In genomic region chr4:39323836-39324235, GRCh38 we compare ENCODE assay signal across 13 cellular contexts. TPM values are rescaled to one million over a fixed set of nuclear protein-coding genes. Genes with fewer than 3 reads are reported as not detected.
A peak's percentile ranks its signal among the peaks of the same experiment; 100 is the strongest.
DNase-seq lines count a peak whose midpoint lies in the region; ATAC-seq, FAIRE-seq and TF ChIP-seq lines count a peak whose summit lies in the region.
"Had no signal": no experiment of that assay in that cellular context is flagged by ENCODE, and none has a peak within 500 bp of the region (broad histone marks: within the 10 kb centered on the region; RNA-seq: fewer than 3 reads in every experiment).

No MANE protein-coding gene starts in this region.

- H3K4me3 Mint-ChIP-seq in activated T-helper 17 cell treated with anti-CD3 and anti-CD28 coated beads, Interleukin-2, amount 50 U/mL, for 72 hours = no peak overlapping the region
- no peak overlapping the region for H3K4me3 Mint-ChIP-seq in endodermal cell
- H3K4me3 Mint-ChIP-seq: CD8-positive, alpha-beta T cell had no signal

- intact Hi-C loops in HepG2 (cut with micrococcal nuclease; ENCODE audit: unreplicated experiment) = no loop called here

- H3K9ac ChIP-seq in endodermal cell (ENCODE audit: extremely low read depth, low read length, poor library complexity, severe bottlenecking) (no peak overlapping the region), HepG2 (ENCODE audit: insufficient read depth, low read depth, low read length) (no peak overlapping the region)

- H3K36me3 ChIP-seq in endodermal cell (ENCODE audit: control insufficient read depth, insufficient read depth, low read length) (peaks cover 59% of the 10 kb centered on the region), HepG2 (replicated peaks in 1 of 2; ENCODE audit: control insufficient read depth in 1 of 2, insufficient read depth in 2 of 2, low read length in 2 of 2) (peaks cover 2 to 68% of the 10 kb centered on the region in 2 experiments)

- H3K4me3 ChIP-seq in endodermal cell (ENCODE audit: low read length) = no peak overlapping the region
- no peak overlapping the region for H3K4me3 ChIP-seq in HepG2 (replicated peaks in 1 of 3; ENCODE audit: insufficient read depth in 1 of 3, low read depth in 2 of 3, low read length in 3 of 3)

- peaks cover 22% of the 10 kb centered on the region for H3K79me2 ChIP-seq in HepG2 (ENCODE audit: insufficient read depth, low read length)

- TF ChIP-seq CTCF in endodermal cell (conservative IDR thresholded peaks at IDR 0.05) = no peak
- no peak for TF ChIP-seq CTCF in HepG2 (CRISPR knock-in tag; IDR thresholded peaks at IDR 0.05)

- H3K27ac Mint-ChIP-seq in activated T-helper 17 cell treated with anti-CD3 and anti-CD28 coated beads, Interleukin-2, amount 50 U/mL, for 72 hours = peak overlapping the region; percentile 21
- peak overlapping the region; percentile 44 for H3K27ac Mint-ChIP-seq in endodermal cell
- H3K27ac Mint-ChIP-seq: CD8-positive, alpha-beta T cell had no signal

- no peak overlapping the region for H2AFZ ChIP-seq in HepG2 (ENCODE audit: low read length)

- FAIRE-seq in HepG2 (lab: Jason Lieb, UNC) = no peak

- H3K4me2 ChIP-seq in HepG2 (ENCODE audit: low read depth, low read length) = no peak overlapping the region

- TF ChIP-seq EP300 in HepG2 (IDR thresholded peaks at IDR 0.05; ENCODE audit: low read depth in 2 of 2, low read length in 2 of 2) = no peak
- no peak for TF ChIP-seq EP300 in HepG2 (CRISPR knock-in tag; IDR thresholded peaks at IDR 0.05; ENCODE audit: borderline replicate concordance)

- H3K27me3 Mint-ChIP-seq in activated T-helper 17 cell treated with anti-CD3 and anti-CD28 coated beads, Interleukin-2, amount 50 U/mL, for 72 hours = no peaks in the 10 kb centered on the region
- no peaks in the 10 kb centered on the region for H3K27me3 Mint-ChIP-seq in endodermal cell (ENCODE audit: insufficient read depth)

- in situ Hi-C loops in HepG2 (cut with HindIII; ENCODE audit: extremely low pct_ligation_motif_present, low pct_unique_long_range_greater_than_20kb) = no loop called here

- H3K36me3 Mint-ChIP-seq in activated T-helper 17 cell treated with anti-CD3 and anti-CD28 coated beads, Interleukin-2, amount 50 U/mL, for 72 hours (ENCODE audit: low read depth) = peaks cover 73% of the 10 kb centered on the region
- peaks cover 52% of the 10 kb centered on the region for H3K36me3 Mint-ChIP-seq in endodermal cell (ENCODE audit: low read depth)

- H3K9me3 Mint-ChIP-seq in activated T-helper 17 cell treated with anti-CD3 and anti-CD28 coated beads, Interleukin-2, amount 50 U/mL, for 72 hours = no peaks in the 10 kb centered on the region
- H3K9me3 Mint-ChIP-seq in endodermal cell = no peaks in the 10 kb centered on the region
- H3K9me3 Mint-ChIP-seq: CD8-positive, alpha-beta T cell had no signal

- no CpG with 5 or more reads among the region's 1 CpG for WGBS in endodermal cell (ENCODE audit: insufficient coverage in 1 of 2, insufficient read length in 1 of 2), 2 experiments
- WGBS in HepG2 (ENCODE audit: low lambda C conversion rate) = 98% methylated on average over 1 of the region's 1 CpG

- no TSS peak for BruUV-seq in HepG2 (replicated peaks; lab: Mats Ljungman, UMichigan)

- H3K27ac ChIP-seq in endodermal cell (ENCODE audit: low read depth, low read length) (no peak overlapping the region), HepG2 (ENCODE audit: extremely low read length, insufficient read depth, low read length) (peak overlapping the region; percentile 48), temporal lobe (ENCODE audit: low read depth, low read length) (peak overlapping the region; percentile 89)

- TF ChIP-seq RAD21 in HepG2 (CRISPR knock-in tag; IDR thresholded peaks at IDR 0.05) = no peak

- CTCF ChIA-PET in HepG2 (lab: Yijun Ruan, JAX; ENCODE audit: low intra/inter-chr PET ratio, low total read pairs) = no interaction called here

- POLR2A ChIA-PET in HepG2 (lab: Yijun Ruan, JAX) = no interaction called here

- H3K9me3 ChIP-seq in endodermal cell (ENCODE audit: control insufficient read depth, low read length) = no peaks in the 10 kb centered on the region
- no peaks in the 10 kb centered on the region for H3K9me3 ChIP-seq in HepG2 (ENCODE audit: low read length)

- TF ChIP-seq POLR2A in HepG2 (IDR thresholded peaks at IDR 0.05; ENCODE audit: insufficient read depth in 1 of 2, low read depth in 2 of 2, low read length in 2 of 2) = no peak

- H3K27me3 ChIP-seq in endodermal cell (ENCODE audit: control insufficient read depth, insufficient read depth, low read length, poor library complexity, severe bottlenecking) (no peaks in the 10 kb centered on the region), HepG2 (ENCODE audit: control insufficient read depth in 1 of 2, insufficient read depth in 2 of 2, low read length in 2 of 2) (no peaks in the 10 kb centered on the region)

- no peak for ATAC-seq in activated T-helper 17 cell treated with anti-CD3 and anti-CD28 coated beads, Interleukin-2, amount 50 U/mL, for 72 hours (replicated peaks)
- ATAC-seq in HepG2 = no peak
- ATAC-seq in GM19452 (IDR thresholded peaks at IDR 0.05; ENCODE audit: unreplicated experiment) = no peak
- no peak for ATAC-seq in HG03354 (IDR thresholded peaks at IDR 0.05; ENCODE audit: poor library complexity, severe bottlenecking, unreplicated experiment)
- ATAC-seq: CD8-positive, alpha-beta T cell had no signal

- peaks cover 3% of the 10 kb centered on the region for H3K4me1 Mint-ChIP-seq in activated T-helper 17 cell treated with anti-CD3 and anti-CD28 coated beads, Interleukin-2, amount 50 U/mL, for 72 hours
- peaks cover 22% of the 10 kb centered on the region for H3K4me1 Mint-ChIP-seq in endodermal cell

- H4K20me1 ChIP-seq in HepG2 (ENCODE audit: insufficient read depth, low read length) = no peaks in the 10 kb centered on the region

- DNase-seq in endodermal cell = no peak
- DNase-seq in HepG2 (ENCODE audit: low spot score) = no peak
- DNase-seq in activated CD8-positive, alpha-beta memory T cell treated with anti-CD3 and anti-CD28 coated beads, Interleukin-2, amount 50 U/mL, for 48 hours = no peak
- DNase-seq: CD8-positive, alpha-beta T cell; HCEC 1CT; NCI-H1436; NCI-H2029 treated with DMSO at 0.1 percent for 48 hours; NCI-H524; SHP77 had no signal

- peaks cover 5% of the 10 kb centered on the region for H3K4me1 ChIP-seq in endodermal cell (ENCODE audit: control insufficient read depth, insufficient read depth, low read length)
- H3K4me1 ChIP-seq in HepG2 (ENCODE audit: insufficient read depth, low read length) = peaks cover 62% of the 10 kb centered on the region

TF ChIP-seq in HepG2, 621 proteins besides CTCF, POLR2A, EP300 and RAD21 (continues in another document):
- TF ChIP-seq ZNF205 (CRISPR knock-in tag; IDR thresholded peaks at IDR 0.05) (no peak), ZNF160 (CRISPR knock-in tag; IDR thresholded peaks at IDR 0.05) (no peak), ZNF296 (CRISPR knock-in tag; conservative IDR thresholded peaks at IDR 0.05) (no peak), HOXD1 (CRISPR knock-in tag; IDR thresholded peaks at IDR 0.05) (no peak), ZIK1 (CRISPR knock-in tag; IDR thresholded peaks at IDR 0.05; ENCODE audit: borderline replicate concordance, low read depth) (no peak), EZH2 (conservative IDR thresholded peaks at IDR 0.05; ENCODE audit: low read depth, low read length) (no peak), KLF12 (CRISPR knock-in tag; IDR thresholded peaks at IDR 0.05; ENCODE audit: borderline replicate concordance) (no peak), HOMEZ (CRISPR knock-in tag; IDR thresholded peaks at IDR 0.05; ENCODE audit: low read depth) (no peak), KMT2A (CRISPR knock-in tag; IDR thresholded peaks at IDR 0.05) (no peak), KMT2B (CRISPR knock-in tag; IDR thresholded peaks at IDR 0.05) (no peak), RBAK (CRISPR knock-in tag; IDR thresholded peaks at IDR 0.05) (no peak)

RNA-seq across cellular contexts. Expression of gene RFC1, which starts 42.3 kb away (rescaled TPM):
- total RNA-seq in activated T-helper 17 cell treated with anti-CD3 and anti-CD28 coated beads, Interleukin-2, amount 50 U/mL, for 72 hours = 10 to 100 TPM; 79.0 to 86.3 TPM
- total RNA-seq in endodermal cell (10 to 100 TPM; 56.4 to 57.0 TPM), HepG2 (2016; rRNA removed; fragmentation: Illumina TruSeq; extraction: Trizol) (78.8 and 118 TPM in 2 replicates), temporal lobe (35.7 TPM)
- 48.7 TPM for polyA plus RNA-seq in endodermal cell (2013, experiment 1 of 2)
- polyA plus RNA-seq in endodermal cell (2013, experiment 2 of 2) = 51.5 TPM
- 21.8 and 22.9 TPM in 2 replicates for total RNA-seq in HepG2 (2016; cell fraction: cytosol; rRNA removed; fragmentation: Illumina TruSeq; extraction: Trizol; ENCODE audit: low read depth)
- total RNA-seq in HepG2 (2016; cell fraction: insoluble cytoplasmic fraction; rRNA removed; fragmentation: Illumina TruSeq; extraction: Trizol) = 76.0 and 117 TPM in 2 replicates
- 29.8 and 32.6 TPM in 2 replicates for total RNA-seq in HepG2 (2016; cell fraction: membrane; rRNA removed; fragmentation: Illumina TruSeq; extraction: Trizol)
- 76.8 and 78.9 TPM in 2 replicates for total RNA-seq in HepG2 (2016; cell fraction: nucleus; rRNA removed; fragmentation: Illumina TruSeq; extraction: Trizol)
- polyA plus RNA-seq in HepG2 (2011; rRNA removed) = 8.5 and 15.9 TPM in 2 replicates
- polyA plus RNA-seq in HepG2 (2011; cell fraction: cytosol; rRNA removed) = 14.7 and 19.0 TPM in 2 replicates
- polyA plus RNA-seq in HepG2 (2011; cell fraction: nucleus; rRNA removed) = 15.3 and 15.9 TPM in 2 replicates
- polyA plus RNA-seq in HepG2 (2012) = 36.0 and 49.9 TPM in 2 replicates
- 2.5 and 2.6 TPM in 2 replicates for polyA plus RNA-seq in HepG2 (2016; cell fraction: cytosol; fragmentation: Illumina TruSeq; extraction: Trizol; ENCODE audit: low read depth)
- 97.4 and 97.7 TPM in 2 replicates for polyA plus RNA-seq in HepG2 (2016; cell fraction: insoluble cytoplasmic fraction; fragmentation: Illumina TruSeq; extraction: Trizol; ENCODE audit: low read depth)
- 7.6 and 11.5 TPM in 2 replicates for polyA plus RNA-seq in HepG2 (2016; cell fraction: membrane; fragmentation: Illumina TruSeq; extraction: Trizol; ENCODE audit: low read depth)
- 67.8 and 70.4 TPM in 2 replicates for polyA plus RNA-seq in HepG2 (2016; cell fraction: nucleus; fragmentation: Illumina TruSeq; extraction: Trizol; ENCODE audit: insufficient read depth, low read depth)
- 29.7 and 32.1 TPM in 2 replicates for polyA minus RNA-seq in HepG2 (2011; rRNA and poly(A)+ RNA removed; ENCODE audit: low replicate concordance)
- polyA minus RNA-seq in HepG2 (2011; cell fraction: cytosol; rRNA and poly(A)+ RNA removed) = 50.7 and 53.5 TPM in 2 replicates
- polyA minus RNA-seq in HepG2 (2011; cell fraction: nucleus; rRNA and poly(A)+ RNA removed) = 59.6 and 61.7 TPM in 2 replicates
